In genomic region chr12:62763827-62764226, GRCh38 we compare ENCODE assay signal across 17 cellular contexts.
DNase-seq lines count a peak whose midpoint lies in the region; ATAC-seq, FAIRE-seq and TF ChIP-seq lines count a peak whose summit lies in the region.
"Had no signal": no experiment of that assay in that cellular context is flagged by ENCODE, and none has a peak within 500 bp of the region (broad histone marks: within the 10 kb centered on the region; RNA-seq: fewer than 3 reads in every experiment).

No MANE protein-coding gene starts in this region.

- no peak overlapping the region for H3K4me3 Mint-ChIP-seq in nephron
- H3K4me3 Mint-ChIP-seq: B cell; CD4-positive, alpha-beta T cell had no signal

- no peaks in the 10 kb centered on the region for H3K27me3 ChIP-seq in heart right ventricle
- no peaks in the 10 kb centered on the region for H3K27me3 ChIP-seq in right atrium auricular region
- H3K27me3 ChIP-seq in left ventricle myocardium inferior (ENCODE audit: low read depth): no peaks in the 10 kb centered on the region
- no peaks in the 10 kb centered on the region for H3K27me3 ChIP-seq in vagina

- peak overlapping the region in 2 of 3 experiments; percentile 10 to 26 for H3K27ac Mint-ChIP-seq in nephron
- H3K27ac Mint-ChIP-seq: B cell; CD4-positive, alpha-beta T cell had no signal

- 55 to 66% methylated on average over 6 of the region's 6 CpGs for WGBS in heart right ventricle, 2 donors

- no peak for TF ChIP-seq POLR2A in vagina (IDR thresholded peaks at IDR 0.05)

- intact Hi-C loops in heart right ventricle (cut with DNase I): loop anchor here in 1 of 10 donors (10.0 kb wide), 1 partner anchor 59 kb away; no protein-coding TSS in a partner anchor
- intact Hi-C loops in left ventricle myocardium inferior (cut with micrococcal nuclease): no loop called here
- intact Hi-C loops in vagina (cut with DNase I): no loop called here

- peaks cover 4% of the 10 kb centered on the region for H3K36me3 Mint-ChIP-seq in nephron (ENCODE audit: low read depth)

- peaks cover 51% of the 10 kb centered on the region for H3K4me1 Mint-ChIP-seq in nephron
- H3K4me1 Mint-ChIP-seq: B cell had no signal

- no peak overlapping the region for H3K4me3 ChIP-seq in heart right ventricle
- H3K4me3 ChIP-seq in right atrium auricular region: no peak overlapping the region
- H3K4me3 ChIP-seq in left ventricle myocardium inferior: no peak overlapping the region
- H3K4me3 ChIP-seq in vagina: no peak overlapping the region
- H3K4me3 ChIP-seq: GM12878 had no signal

- no peak for FAIRE-seq in RCC 7860 (lab: Jason Lieb, UNC)
- FAIRE-seq: A204.1, GM12878, GM18507, H54 had no signal

- H3K4me1 ChIP-seq in heart right ventricle: peaks cover 0 to 34% (median 19%) of the 10 kb centered on the region in 9 donors
- H3K4me1 ChIP-seq in right atrium auricular region: peaks cover 0 to 29% of the 10 kb centered on the region in 2 donors
- peaks cover 40% of the 10 kb centered on the region for H3K4me1 ChIP-seq in left ventricle myocardium inferior
- H3K4me1 ChIP-seq in vagina: no peaks in the 10 kb centered on the region

- TF ChIP-seq CTCF in heart right ventricle (IDR thresholded peaks at IDR 0.05): no peak
- TF ChIP-seq CTCF in right atrium auricular region (IDR thresholded peaks at IDR 0.05): no peak
- no peak for TF ChIP-seq CTCF in left ventricle myocardium inferior (IDR thresholded peaks at IDR 0.05; ENCODE audit: borderline replicate concordance)
- no peak for TF ChIP-seq CTCF in nephron (IDR thresholded peaks at IDR 0.05; ENCODE audit: unreplicated experiment in 3 of 3)
- TF ChIP-seq CTCF in vagina (IDR thresholded peaks at IDR 0.05): no peak

- no peaks in the 10 kb centered on the region for H3K27me3 Mint-ChIP-seq in nephron (ENCODE audit: low read depth)

- H3K9me3 Mint-ChIP-seq in nephron: no peaks in the 10 kb centered on the region
- H3K9me3 Mint-ChIP-seq: CD4-positive, alpha-beta T cell had no signal

- ATAC-seq in heart right ventricle: peak in 5 of 8 donors; percentile 17 to 52 (median 29)
- ATAC-seq: GM12878, HCT116 had no signal

- DNase-seq in heart right ventricle: no peak
- DNase-seq in right atrium auricular region (ENCODE audit: low spot score): no peak
- DNase-seq in left ventricle myocardium inferior: peak; percentile 38
- no peak for DNase-seq in vagina (ENCODE audit: extremely low spot score in 2 of 2)
- no peak for DNase-seq in NOMO-1 treated with DMSO at 0.1 percent for 48 hours (lab: John Stamatoyannopoulos, UW; ENCODE audit: unreplicated experiment)
- DNase-seq in RCC 7860 (ENCODE audit: low spot score): no peak
- no peak for DNase-seq in iPS-NIHi7 (ENCODE audit: extremely low spot score)
- DNase-seq: C1 segment of cervical spinal cord; CD4-positive, alpha-beta T cell; DMS79 had no signal

- peaks cover 0 to 3% (median 0%) of the 10 kb centered on the region in 9 donors for H3K36me3 ChIP-seq in heart right ventricle
- no peaks in the 10 kb centered on the region for H3K36me3 ChIP-seq in right atrium auricular region
- no peaks in the 10 kb centered on the region for H3K36me3 ChIP-seq in left ventricle myocardium inferior
- H3K36me3 ChIP-seq in vagina: no peaks in the 10 kb centered on the region

- H3K9me3 ChIP-seq in heart right ventricle (no peaks in the 10 kb centered on the region), right atrium auricular region (no peaks in the 10 kb centered on the region), left ventricle myocardium inferior (replicated peaks) (no peaks in the 10 kb centered on the region), vagina (no peaks in the 10 kb centered on the region)

- H3K27ac ChIP-seq in heart right ventricle (peak overlapping the region in 6 of 10 donors; percentile 11 to 58 (median 32)), right atrium auricular region (peak overlapping the region in 1 of 2 donors; percentile 11), left ventricle myocardium inferior (replicated peaks) (peak overlapping the region; percentile 53), vagina (peak overlapping the region; percentile 44)
